Comparison of ENCODE assay signal across 12 cellular contexts in the genomic region with DNA sequence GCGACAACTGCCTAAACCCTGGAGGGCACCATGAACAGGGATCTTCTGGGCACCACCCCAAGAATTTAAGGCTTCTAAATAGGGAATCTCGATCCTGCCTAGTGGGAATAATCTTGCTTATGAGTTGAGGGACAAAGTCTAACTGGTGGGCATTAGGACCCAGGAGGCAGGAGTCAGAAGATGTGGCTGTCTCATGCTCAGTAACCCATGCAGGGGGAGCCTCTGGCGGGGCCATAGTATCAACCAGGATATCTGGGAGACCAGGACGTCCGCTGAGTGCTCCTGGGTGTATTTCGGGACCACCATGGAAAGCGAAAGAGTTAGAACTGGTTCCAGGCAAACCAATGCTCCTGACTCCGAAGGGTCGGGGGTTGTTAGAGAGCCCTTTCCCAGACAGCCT.
"Had no signal": no experiment of that assay in that cellular context is flagged by ENCODE, and none has a peak within 500 bp of the region (broad histone marks: within the 10 kb centered on the region; RNA-seq: fewer than 3 reads in every experiment).

No MANE protein-coding gene starts in this region.

- H3K4me2 ChIP-seq: smooth muscle cell had no signal

- ATAC-seq: foreskin keratinocyte, natural killer cell had no signal

- DNase-seq: effector CD4-positive, alpha-beta T cell; foreskin keratinocyte; natural killer cell; ovary; stimulated activated naive CD4-positive, alpha-beta T cell treated with Interleukin-2 at 50 U/mL for 16 hours; thyroid gland; upper lobe of left lung; uterus had no signal

- H3K4me3 ChIP-seq: coronary artery, ovary, right atrium auricular region, smooth muscle cell, suprapubic skin, thyroid gland, upper lobe of left lung, uterus had no signal

- H3K9me3 ChIP-seq: ovary, right atrium auricular region, suprapubic skin, thyroid gland, upper lobe of left lung, uterus had no signal

- H3K4me1 ChIP-seq: foreskin keratinocyte, right atrium auricular region, suprapubic skin, thyroid gland, upper lobe of left lung, uterus had no signal

- H3K27me3 ChIP-seq: foreskin keratinocyte, ovary, right atrium auricular region, suprapubic skin, thyroid gland, upper lobe of left lung, uterus had no signal

- H3K27ac ChIP-seq: coronary artery, foreskin keratinocyte, ovary, right atrium auricular region, suprapubic skin, thyroid gland, upper lobe of left lung, uterus had no signal

- H3K36me3 ChIP-seq: ovary, right atrium auricular region, suprapubic skin, thyroid gland, upper lobe of left lung, uterus had no signal
